ENCODE assay signal across 20 cellular contexts in the genomic region with DNA sequence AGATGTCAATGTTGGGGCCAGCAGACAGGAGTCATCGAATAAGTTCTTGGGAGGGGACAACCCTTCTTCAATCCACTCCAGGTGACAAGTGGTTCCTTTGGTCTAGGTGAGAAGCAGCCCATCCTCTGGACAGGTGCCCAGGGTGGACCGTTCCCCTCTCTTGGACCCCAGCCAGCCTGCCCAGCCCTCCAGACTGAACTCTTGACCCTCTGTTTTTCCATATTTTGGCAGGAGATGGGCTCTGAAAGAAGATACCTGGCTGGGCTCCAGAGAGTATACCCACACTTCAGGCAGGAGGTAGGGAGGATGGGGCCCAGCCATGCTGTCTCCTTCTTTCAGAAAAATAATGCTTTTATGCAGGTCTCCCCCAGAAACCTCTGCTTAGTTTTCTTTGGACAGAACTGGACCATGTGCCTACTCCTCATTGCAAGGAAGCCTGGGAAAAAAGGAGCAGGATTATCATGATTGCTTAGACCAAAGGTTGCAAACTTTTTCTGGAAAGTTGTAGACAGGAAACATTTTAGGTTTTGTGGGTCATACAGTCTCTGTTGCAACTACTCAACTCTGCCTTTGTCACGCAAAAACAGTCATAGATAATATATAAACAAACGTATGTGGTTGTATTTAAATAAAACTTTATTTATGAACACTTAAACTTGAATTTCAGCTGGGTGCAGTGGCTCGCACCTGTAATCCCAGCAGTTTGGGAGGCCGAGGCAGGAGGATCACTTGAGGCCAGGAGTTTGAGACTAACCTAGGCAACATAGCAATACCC.
DNase-seq lines count a peak whose midpoint lies in the region; TF ChIP-seq lines count a peak whose summit lies in the region.
"Had no signal": no experiment of that assay in that cellular context is flagged by ENCODE, and none has a peak within 500 bp of the region (broad histone marks: within the 10 kb centered on the region; RNA-seq: fewer than 3 reads in every experiment).

No MANE protein-coding gene starts in this region.

- POLR2A ChIA-PET in AG04450 (lab: Yijun Ruan, JAX): interaction anchor here (1.1 kb wide), 1 partner anchor 98 kb away, joined by 3 read pairs; no protein-coding TSS in a partner anchor

- H3K4me1 ChIP-seq in SJSA1 (replicated peaks): peaks cover 50% of the 10 kb centered on the region

- H3K36me3 ChIP-seq in SJSA1: no peaks in the 10 kb centered on the region
- H3K36me3 ChIP-seq: SJCRH30, transverse colon had no signal

- TF ChIP-seq CTCF in AG04450 (IDR thresholded peaks at IDR 0.05; ENCODE audit: low read depth, low read length): no peak

- H3K9me3 ChIP-seq in AG04450 (ENCODE audit: control insufficient read depth, insufficient read depth, low read length) (no peaks in the 10 kb centered on the region), SJSA1 (replicated peaks) (no peaks in the 10 kb centered on the region)
- H3K9me3 ChIP-seq: SJCRH30, transverse colon had no signal

- H3K4me3 ChIP-seq in AG04450 (ENCODE audit: low read depth, low read length) (no peak overlapping the region), SJSA1 (no peak overlapping the region)
- H3K4me3 ChIP-seq: SJCRH30, skin epidermis, transverse colon had no signal

- H3K27ac ChIP-seq in AG04450 (ENCODE audit: low read depth, low read length) (peak overlapping the region; percentile 61), SJSA1 (peak overlapping the region; percentile 99)
- H3K27ac ChIP-seq: SJCRH30 had no signal

- CTCF ChIA-PET in AG04450 (lab: Charles Lee): interaction anchor here (1.7 kb wide), 1 partner anchor 46 kb away, joined by 4 read pairs; no protein-coding TSS in a partner anchor

- DNase-seq in AG04450 (ENCODE audit: low read depth, low spot score) (no peak), HT1080 (ENCODE audit: low read depth) (peak; percentile 27), SJSA1 (ENCODE audit: low read depth in 1 of 2, low spot score in 2 of 2) (no peak), iris pigment epithelial cell (ENCODE audit: low read depth) (peak; percentile 51), NCI-H226 (no peak), OCI-M2 (lab: John Stamatoyannopoulos, UW; ENCODE audit: unreplicated experiment) (no peak)
- DNase-seq in effector CD8-positive, alpha-beta T cell (lab: John Stamatoyannopoulos, UW): no peak
- DNase-seq in stimulated activated CD4-positive, alpha-beta T cell treated with anti-CD3 and anti-CD28 coated beads, Interleukin-2, amount 100 ng/mL, for 48 hours: no peak
- DNase-seq: activated CD4-positive, alpha-beta memory T cell treated with anti-CD3 and anti-CD28 coated beads for 36 hours; activated CD4-positive, CD25-positive, alpha-beta regulatory T cell; CD4-positive, alpha-beta memory T cell; central memory CD4-positive, alpha-beta T cell; DND-41; midbrain; NCI-H1436; NCI-H69; SJCRH30; stimulated activated naive CD8-positive, alpha-beta T cell treated with anti-CD3 and anti-CD28 coated beads, Interleukin-15, amount 100 ng/mL, for 72 hours; transverse colon had no signal

- H3K27me3 ChIP-seq in AG04450 (ENCODE audit: control insufficient read depth, insufficient read depth, low read length) (no peaks in the 10 kb centered on the region), SJSA1 (replicated peaks) (no peaks in the 10 kb centered on the region)
- H3K27me3 ChIP-seq: SJCRH30, transverse colon had no signal

Comparison
In these comparisons a context has a peak if more than half of its experiments do, and no peak if none do; other contexts are left out.
1. DNase-seq: peak in HT1080 (single experiment) and iris pigment epithelial cell (single experiment); none in AG04450 (single experiment), SJSA1 (0 of 2), effector CD8-positive, alpha-beta T cell (single experiment), NCI-H226 (single experiment), stimulated activated CD4-positive, alpha-beta T cell treated with anti-CD3 and anti-CD28 coated beads, Interleukin-2, amount 100 ng/mL, for 48 hours (0 of 2) and OCI-M2 (single experiment).